ENCODE assay signal across 16 cellular contexts in the genomic region with DNA sequence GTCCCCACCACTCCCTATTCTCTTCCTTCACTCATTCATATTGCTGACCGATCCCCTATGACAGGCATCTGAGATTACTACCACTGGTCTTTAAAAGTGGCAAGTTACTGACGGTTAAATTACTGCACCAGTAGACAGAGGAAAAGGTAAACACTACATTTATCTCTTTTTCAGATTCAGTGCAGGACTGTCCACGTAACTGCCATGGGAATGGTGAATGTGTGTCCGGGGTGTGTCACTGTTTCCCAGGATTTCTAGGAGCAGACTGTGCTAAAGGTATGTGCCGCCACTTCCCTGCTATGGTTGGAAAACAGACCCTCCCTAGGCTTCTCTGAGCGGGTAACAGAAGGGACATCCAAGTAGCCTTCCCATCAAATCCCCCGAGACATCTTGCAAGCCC.
A peak's percentile ranks its signal among the peaks of the same experiment; 100 is the strongest.
DNase-seq lines count a peak whose midpoint lies in the region; ATAC-seq and TF ChIP-seq lines count a peak whose summit lies in the region.
"Had no signal": no experiment of that assay in that cellular context is flagged by ENCODE, and none has a peak within 500 bp of the region (broad histone marks: within the 10 kb centered on the region; RNA-seq: fewer than 3 reads in every experiment).

No MANE protein-coding gene starts in this region.

- no peaks in the 10 kb centered on the region for H3K27me3 ChIP-seq in WERI-Rb-1 (ENCODE audit: insufficient read depth, low read depth, severe bottlenecking)
- H3K27me3 ChIP-seq: BLaER1 had no signal

- no peak overlapping the region for H3K4me3 ChIP-seq in WERI-Rb-1 (ENCODE audit: low read depth, low read length)
- no peak overlapping the region for H3K4me3 ChIP-seq in mucosa of descending colon
- H3K4me3 ChIP-seq: BLaER1 had no signal

- TF ChIP-seq CTCF in WERI-Rb-1 (IDR thresholded peaks at IDR 0.05; ENCODE audit: low read depth, low read length) (no peak), mucosa of descending colon (IDR thresholded peaks at IDR 0.05) (no peak)

- intact Hi-C loops in mucosa of descending colon (cut with DNase I, micrococcal nuclease): no loop called here

- no peaks in the 10 kb centered on the region for H3K4me1 ChIP-seq in mucosa of descending colon (ENCODE audit: low read depth)
- H3K4me1 ChIP-seq: BLaER1 had no signal

- ATAC-seq in mucosa of descending colon (peak; percentile 90), GM18873 (IDR thresholded peaks at IDR 0.05; ENCODE audit: low FRiP score, unreplicated experiment) (no peak)

- H3K9me3 ChIP-seq in WERI-Rb-1 (ENCODE audit: severe bottlenecking) (no peaks in the 10 kb centered on the region), mucosa of descending colon (no peaks in the 10 kb centered on the region)
- H3K9me3 ChIP-seq: BLaER1, Caco-2 had no signal

- no peak overlapping the region for H3K27ac ChIP-seq in WERI-Rb-1
- H3K27ac ChIP-seq: 22Rv1, BLaER1 had no signal

- DNase-seq in DMS 273 (lab: John Stamatoyannopoulos, UW; ENCODE audit: unreplicated experiment): peak; percentile 54
- no peak for DNase-seq in DMS 273 treated with DMSO at 0.1 percent for 48 hours (lab: John Stamatoyannopoulos, UW)
- peak; percentile 59 to 92 for DNase-seq in NCI-H524 (lab: John Stamatoyannopoulos, UW)
- peak; percentile 33 for DNase-seq in WERI-Rb-1
- peak in 1 of 3 donors; percentile 25 for DNase-seq in mucosa of descending colon
- DNase-seq in middle frontal gyrus (ENCODE audit: extremely low spot score, low spot score): no peak
- DNase-seq in activated T-cell treated with anti-CD3 and anti-CD28 coated beads, Interleukin-2, amount 50 U/mL, for 1 hour: no peak
- DNase-seq: AML-193; Caco-2; CD8-positive, alpha-beta memory T cell; DMS79; GOT3; H9 had no signal

- H3K36me3 ChIP-seq in WERI-Rb-1 (no peaks in the 10 kb centered on the region), mucosa of descending colon (ENCODE audit: low read depth) (no peaks in the 10 kb centered on the region)

Comparison
In these comparisons a context has a peak if more than half of its experiments do, and no peak if none do; other contexts are left out.
1. DNase-seq: peak in DMS 273 (single experiment), NCI-H524 (2 of 2) and WERI-Rb-1 (single experiment); none in DMS 273 treated with DMSO at 0.1 percent for 48 hours (single experiment), middle frontal gyrus (single experiment) and activated T-cell treated with anti-CD3 and anti-CD28 coated beads, Interleukin-2, amount 50 U/mL, for 1 hour (single experiment).